In genomic region chr10:17918187-17918903, GRCh38 we compare ENCODE assay signal across 1 cellular context.
TF ChIP-seq lines count a peak whose summit lies in the region.

No MANE protein-coding gene starts in this region.

TF ChIP-seq in GM23338, 12 proteins besides CTCF, POLR2A, EP300 and RAD21 (continued from another document):
- TF ChIP-seq, protein P1, sequence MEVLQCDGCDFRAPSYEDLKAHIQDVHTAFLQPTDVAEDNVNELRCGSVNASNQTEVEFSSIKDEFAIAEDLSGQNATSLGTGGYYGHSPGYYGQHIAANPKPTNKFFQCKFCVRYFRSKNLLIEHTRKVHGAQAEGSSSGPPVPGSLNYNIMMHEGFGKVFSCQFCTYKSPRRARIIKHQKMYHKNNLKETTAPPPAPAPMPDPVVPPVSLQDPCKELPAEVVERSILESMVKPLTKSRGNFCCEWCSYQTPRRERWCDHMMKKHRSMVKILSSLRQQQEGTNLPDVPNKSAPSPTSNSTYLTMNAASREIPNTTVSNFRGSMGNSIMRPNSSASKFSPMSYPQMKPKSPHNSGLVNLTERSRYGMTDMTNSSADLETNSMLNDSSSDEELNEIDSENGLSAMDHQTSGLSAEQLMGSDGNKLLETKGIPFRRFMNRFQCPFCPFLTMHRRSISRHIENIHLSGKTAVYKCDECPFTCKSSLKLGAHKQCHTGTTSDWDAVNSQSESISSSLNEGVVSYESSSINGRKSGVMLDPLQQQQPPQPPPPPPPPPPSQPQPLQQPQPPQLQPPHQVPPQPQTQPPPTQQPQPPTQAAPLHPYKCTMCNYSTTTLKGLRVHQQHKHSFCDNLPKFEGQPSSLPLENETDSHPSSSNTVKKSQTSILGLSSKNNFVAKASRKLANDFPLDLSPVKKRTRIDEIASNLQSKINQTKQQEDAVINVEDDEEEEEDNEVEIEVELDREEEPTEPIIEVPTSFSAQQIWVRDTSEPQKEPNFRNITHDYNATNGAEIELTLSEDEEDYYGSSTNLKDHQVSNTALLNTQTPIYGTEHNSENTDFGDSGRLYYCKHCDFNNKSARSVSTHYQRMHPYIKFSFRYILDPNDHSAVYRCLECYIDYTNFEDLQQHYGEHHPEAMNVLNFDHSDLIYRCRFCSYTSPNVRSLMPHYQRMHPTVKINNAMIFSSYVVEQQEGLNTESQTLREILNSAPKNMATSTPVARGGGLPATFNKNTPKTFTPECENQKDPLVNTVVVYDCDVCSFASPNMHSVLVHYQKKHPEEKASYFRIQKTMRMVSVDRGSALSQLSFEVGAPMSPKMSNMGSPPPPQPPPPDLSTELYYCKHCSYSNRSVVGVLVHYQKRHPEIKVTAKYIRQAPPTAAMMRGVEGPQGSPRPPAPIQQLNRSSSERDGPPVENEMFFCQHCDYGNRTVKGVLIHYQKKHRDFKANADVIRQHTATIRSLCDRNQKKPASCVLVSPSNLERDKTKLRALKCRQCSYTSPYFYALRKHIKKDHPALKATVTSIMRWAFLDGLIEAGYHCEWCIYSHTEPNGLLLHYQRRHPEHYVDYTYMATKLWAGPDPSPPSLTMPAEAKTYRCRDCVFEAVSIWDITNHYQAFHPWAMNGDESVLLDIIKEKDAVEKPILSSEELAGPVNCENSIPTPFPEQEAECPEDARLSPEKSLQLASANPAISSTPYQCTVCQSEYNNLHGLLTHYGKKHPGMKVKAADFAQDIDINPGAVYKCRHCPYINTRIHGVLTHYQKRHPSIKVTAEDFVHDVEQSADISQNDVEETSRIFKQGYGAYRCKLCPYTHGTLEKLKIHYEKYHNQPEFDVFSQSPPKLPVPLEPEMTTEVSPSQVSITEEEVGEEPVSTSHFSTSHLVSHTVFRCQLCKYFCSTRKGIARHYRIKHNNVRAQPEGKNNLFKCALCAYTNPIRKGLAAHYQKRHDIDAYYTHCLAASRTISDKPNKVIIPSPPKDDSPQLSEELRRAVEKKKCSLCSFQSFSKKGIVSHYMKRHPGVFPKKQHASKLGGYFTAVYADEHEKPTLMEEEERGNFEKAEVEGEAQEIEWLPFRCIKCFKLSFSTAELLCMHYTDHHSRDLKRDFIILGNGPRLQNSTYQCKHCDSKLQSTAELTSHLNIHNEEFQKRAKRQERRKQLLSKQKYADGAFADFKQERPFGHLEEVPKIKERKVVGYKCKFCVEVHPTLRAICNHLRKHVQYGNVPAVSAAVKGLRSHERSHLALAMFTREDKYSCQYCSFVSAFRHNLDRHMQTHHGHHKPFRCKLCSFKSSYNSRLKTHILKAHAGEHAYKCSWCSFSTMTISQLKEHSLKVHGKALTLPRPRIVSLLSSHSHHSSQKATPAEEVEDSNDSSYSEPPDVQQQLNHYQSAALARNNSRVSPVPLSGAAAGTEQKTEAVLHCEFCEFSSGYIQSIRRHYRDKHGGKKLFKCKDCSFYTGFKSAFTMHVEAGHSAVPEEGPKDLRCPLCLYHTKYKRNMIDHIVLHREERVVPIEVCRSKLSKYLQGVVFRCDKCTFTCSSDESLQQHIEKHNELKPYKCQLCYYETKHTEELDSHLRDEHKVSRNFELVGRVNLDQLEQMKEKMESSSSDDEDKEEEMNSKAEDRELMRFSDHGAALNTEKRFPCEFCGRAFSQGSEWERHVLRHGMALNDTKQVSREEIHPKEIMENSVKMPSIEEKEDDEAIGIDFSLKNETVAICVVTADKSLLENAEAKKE (CRISPR knock-in tag; IDR thresholded peaks at IDR 0.05), result no peak
- TF ChIP-seq JUNB (IDR thresholded peaks at IDR 0.05; ENCODE audit: unreplicated experiment), result no peak
- TF ChIP-seq ETS1 (IDR thresholded peaks at IDR 0.05), result no peak
- TF ChIP-seq ZNF114 (CRISPR knock-in tag; IDR thresholded peaks at IDR 0.05), result no peak
- TF ChIP-seq CREB1 (CRISPR knock-in tag; IDR thresholded peaks at IDR 0.05; ENCODE audit: low read depth), result no peak
- TF ChIP-seq, protein P2, sequence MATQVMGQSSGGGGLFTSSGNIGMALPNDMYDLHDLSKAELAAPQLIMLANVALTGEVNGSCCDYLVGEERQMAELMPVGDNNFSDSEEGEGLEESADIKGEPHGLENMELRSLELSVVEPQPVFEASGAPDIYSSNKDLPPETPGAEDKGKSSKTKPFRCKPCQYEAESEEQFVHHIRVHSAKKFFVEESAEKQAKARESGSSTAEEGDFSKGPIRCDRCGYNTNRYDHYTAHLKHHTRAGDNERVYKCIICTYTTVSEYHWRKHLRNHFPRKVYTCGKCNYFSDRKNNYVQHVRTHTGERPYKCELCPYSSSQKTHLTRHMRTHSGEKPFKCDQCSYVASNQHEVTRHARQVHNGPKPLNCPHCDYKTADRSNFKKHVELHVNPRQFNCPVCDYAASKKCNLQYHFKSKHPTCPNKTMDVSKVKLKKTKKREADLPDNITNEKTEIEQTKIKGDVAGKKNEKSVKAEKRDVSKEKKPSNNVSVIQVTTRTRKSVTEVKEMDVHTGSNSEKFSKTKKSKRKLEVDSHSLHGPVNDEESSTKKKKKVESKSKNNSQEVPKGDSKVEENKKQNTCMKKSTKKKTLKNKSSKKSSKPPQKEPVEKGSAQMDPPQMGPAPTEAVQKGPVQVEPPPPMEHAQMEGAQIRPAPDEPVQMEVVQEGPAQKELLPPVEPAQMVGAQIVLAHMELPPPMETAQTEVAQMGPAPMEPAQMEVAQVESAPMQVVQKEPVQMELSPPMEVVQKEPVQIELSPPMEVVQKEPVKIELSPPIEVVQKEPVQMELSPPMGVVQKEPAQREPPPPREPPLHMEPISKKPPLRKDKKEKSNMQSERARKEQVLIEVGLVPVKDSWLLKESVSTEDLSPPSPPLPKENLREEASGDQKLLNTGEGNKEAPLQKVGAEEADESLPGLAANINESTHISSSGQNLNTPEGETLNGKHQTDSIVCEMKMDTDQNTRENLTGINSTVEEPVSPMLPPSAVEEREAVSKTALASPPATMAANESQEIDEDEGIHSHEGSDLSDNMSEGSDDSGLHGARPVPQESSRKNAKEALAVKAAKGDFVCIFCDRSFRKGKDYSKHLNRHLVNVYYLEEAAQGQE (IDR thresholded peaks at IDR 0.05; ENCODE audit: unreplicated experiment), result no peak
- TF ChIP-seq EZH2 (IDR thresholded peaks at IDR 0.05; ENCODE audit: low read depth, unreplicated experiment), result no peak
- TF ChIP-seq POLR2AphosphoS5 (IDR thresholded peaks at IDR 0.05; ENCODE audit: low read depth), result no peak
- no peak for TF ChIP-seq NANOG (IDR thresholded peaks at IDR 0.05; ENCODE audit: borderline replicate concordance)
- TF ChIP-seq ZNF331 (CRISPR knock-in tag; IDR thresholded peaks at IDR 0.05; ENCODE audit: low read depth), result no peak
- no peak for TF ChIP-seq STAT1 (IDR thresholded peaks at IDR 0.05; ENCODE audit: unreplicated experiment)
